In genomic region chr1:109075531-109076490, GRCh38 we compare ENCODE assay signal across 8 cellular contexts. TPM values are rescaled to one million over a fixed set of nuclear protein-coding genes. Genes with fewer than 3 reads are reported as not detected.
A peak's percentile ranks its signal among the peaks of the same experiment; 100 is the strongest.
DNase-seq lines count a peak whose midpoint lies in the region; ATAC-seq, FAIRE-seq and TF ChIP-seq lines count a peak whose summit lies in the region.

Gene TAF13, minus strand, starts transcription at chr1:109076003. Its CDS starts 56 bp downstream, at chr1:109075947.

- peak in 5 of 6 experiments; percentile 27 to 68 (median 47) for TF ChIP-seq CTCF in adrenal gland (IDR thresholded peaks at IDR 0.05)
- peak in 6 of 12 donors; percentile 14 to 43 (median 35) for TF ChIP-seq CTCF in heart left ventricle (IDR thresholded peaks at IDR 0.05)
- peak; percentile 23 to 81 (median 56) for TF ChIP-seq CTCF in upper lobe of left lung (IDR thresholded peaks at IDR 0.05)

- H3K27ac ChIP-seq in adrenal gland (peak within 1 kb of the TSS; percentile 55 to 96 (median 87)), heart left ventricle (peak within 1 kb of the TSS; percentile 82 to 97 (median 92)), upper lobe of left lung (peak within 1 kb of the TSS; percentile 89 to 98 (median 92))

- TF ChIP-seq EP300 in upper lobe of left lung (IDR thresholded peaks at IDR 0.05): peak in 2 of 4 donors; percentile 38 to 89

- H3K9me3 ChIP-seq in adrenal gland (replicated peaks in 1 of 3) (no peaks in the 10 kb centered on the region), heart left ventricle (no peaks in the 10 kb centered on the region), upper lobe of left lung (no peaks in the 10 kb centered on the region)

- FAIRE-seq in GM12891 (lab: Jason Lieb, UNC): peak; percentile 99

- 4 to 5% (median 5%) methylated on average over 34 to 39 of the region's 39 CpGs for WGBS in adrenal gland, 4 donors
- WGBS in heart left ventricle, 4 donors: 4 to 7% (median 5%) methylated on average over 25 to 39 of the region's 39 CpGs
- WGBS in upper lobe of left lung, 2 donors: 5 to 7% methylated on average over 38 to 39 of the region's 39 CpGs

- H3K4me3 ChIP-seq in adrenal gland (peak within 1 kb of the TSS in 3 of 4 donors; percentile 30 to 64 (median 58)), heart left ventricle (peak within 1 kb of the TSS; percentile 40 to 84 (median 70)), upper lobe of left lung (peak within 1 kb of the TSS; percentile 63 to 67 (median 66))

- peak; percentile 100 for ATAC-seq in HG02798 (IDR thresholded peaks at IDR 0.05; ENCODE audit: poor library complexity, unreplicated experiment)
- ATAC-seq in heart left ventricle: peak; percentile 99 to 100 (median 100)
- peak; percentile 99 to 100 for ATAC-seq in upper lobe of left lung (ENCODE audit: low FRiP score in 2 of 2)

- H3K27me3 ChIP-seq in adrenal gland: no peaks in the 10 kb centered on the region
- no peaks in the 10 kb centered on the region for H3K27me3 ChIP-seq in heart left ventricle
- H3K27me3 ChIP-seq in upper lobe of left lung: no peaks in the 10 kb centered on the region

- H3K4me1 ChIP-seq in adrenal gland (replicated peaks in 1 of 2): peaks cover 10 to 11% of the 10 kb centered on the region in 2 donors
- peaks cover 3 to 27% (median 20%) of the 10 kb centered on the region in 12 donors for H3K4me1 ChIP-seq in heart left ventricle
- H3K4me1 ChIP-seq in upper lobe of left lung: peaks cover 11 to 20% (median 14%) of the 10 kb centered on the region in 4 donors

- TF ChIP-seq POLR2A in GM12891 (IDR thresholded peaks at IDR 0.05; ENCODE audit: low read depth, low read length) (peak; percentile 98), adrenal gland (IDR thresholded peaks at IDR 0.05) (peak; percentile 89 to 95), heart left ventricle (IDR thresholded peaks at IDR 0.05) (peak; percentile 77 to 83), upper lobe of left lung (IDR thresholded peaks at IDR 0.05) (peak; percentile 49 to 95 (median 87))

- H3K36me3 ChIP-seq in adrenal gland (replicated peaks in 1 of 2) (peaks cover 0 to 3% of the 10 kb centered on the region in 2 donors), heart left ventricle (peaks cover 0 to 21% (median 15%) of the 10 kb centered on the region in 9 donors), upper lobe of left lung (peaks cover 0 to 15% (median 8%) of the 10 kb centered on the region in 4 donors)

- DNase-seq in GM12891 (ENCODE audit: insufficient read length, low spot score) (peak; percentile 93), NCI-H1436 (lab: John Stamatoyannopoulos, UW) (peak; percentile 97), T-helper 1 cell (peak; percentile 73 to 92 (median 77)), adrenal gland (peak; percentile 94 to 97 (median 95)), heart left ventricle (peak; percentile 97 to 98 (median 97)), posterior cingulate gyrus (peak; percentile 93 to 100 (median 96)), upper lobe of left lung (peak; percentile 97)

- intact Hi-C loops in adrenal gland (cut with DNase I) (no loop called here), heart left ventricle (cut with DNase I) (loop anchor here in 4 of 10 donors (1.0 to 5.0 kb wide), 3 partner anchors 24 to 34 kb away; partner anchors contain the start of gene WDR47 (in 3 of the 4)), posterior cingulate gyrus (cut with DNase I) (loop anchor here (5.0 kb wide), 1 partner anchor 34 kb away; the partner anchor contains the start of gene WDR47)

TF ChIP-seq in GM12891, 5 proteins besides CTCF, POLR2A, EP300 and RAD21:
- peak; percentile 87 for TF ChIP-seq TAF1 (IDR thresholded peaks at IDR 0.05; ENCODE audit: low read depth, low read length)
- peak; percentile 96 for TF ChIP-seq POLR2AphosphoS5 (IDR thresholded peaks at IDR 0.05; ENCODE audit: low read depth, low read length)
- peak; percentile 44 for TF ChIP-seq SPI1 (IDR thresholded peaks at IDR 0.05; ENCODE audit: low read depth, low read length)
- TF ChIP-seq POU2F2 (IDR thresholded peaks at IDR 0.05; ENCODE audit: low read depth, low read length): peak; percentile 84; the same call in 1 of the 2 replicates
- no peak for TF ChIP-seq PAX5 (IDR thresholded peaks at IDR 0.05; ENCODE audit: insufficient read depth, low read length, severe bottlenecking)

RNA-seq across cellular contexts. Expression of gene TAF13, which starts in this region (rescaled TPM):
- polyA plus RNA-seq in GM12891 (2012; ENCODE audit: low read depth, missing spikeins): 23.0 TPM
- total RNA-seq in adrenal gland: 10 to 100 TPM; 11.7 to 68.6 (median 34.6) TPM
- 10 to 100 TPM; 13.7 to 96.5 (median 21.6) TPM for polyA plus RNA-seq in adrenal gland
- 10 to 100 TPM; 34.8 to 72.1 (median 55.4) TPM for total RNA-seq in heart left ventricle
- polyA plus RNA-seq in heart left ventricle: 10 to 100 TPM; 38.1 to 83.9 TPM
- 10 to 100 TPM; 11.5 to 54.6 (median 35.7) TPM for total RNA-seq in upper lobe of left lung

Comparison
In these comparisons a context has a peak if more than half of its experiments do, and no peak if none do; other contexts are left out.
1. Peak in every context shown above with its lines: DNase-seq, ATAC-seq, H3K4me3 ChIP-seq and H3K27ac ChIP-seq.